In genomic region chr17:72615627-72615991, GRCh38 we compare ENCODE assay signal across 1 cellular context.
TF ChIP-seq lines count a peak whose summit lies in the region.

No MANE protein-coding gene starts in this region.

TF ChIP-seq in HepG2, 621 proteins besides CTCF, POLR2A, EP300 and RAD21 (continued from another document and continues in another):
- TF ChIP-seq, protein P1, sequence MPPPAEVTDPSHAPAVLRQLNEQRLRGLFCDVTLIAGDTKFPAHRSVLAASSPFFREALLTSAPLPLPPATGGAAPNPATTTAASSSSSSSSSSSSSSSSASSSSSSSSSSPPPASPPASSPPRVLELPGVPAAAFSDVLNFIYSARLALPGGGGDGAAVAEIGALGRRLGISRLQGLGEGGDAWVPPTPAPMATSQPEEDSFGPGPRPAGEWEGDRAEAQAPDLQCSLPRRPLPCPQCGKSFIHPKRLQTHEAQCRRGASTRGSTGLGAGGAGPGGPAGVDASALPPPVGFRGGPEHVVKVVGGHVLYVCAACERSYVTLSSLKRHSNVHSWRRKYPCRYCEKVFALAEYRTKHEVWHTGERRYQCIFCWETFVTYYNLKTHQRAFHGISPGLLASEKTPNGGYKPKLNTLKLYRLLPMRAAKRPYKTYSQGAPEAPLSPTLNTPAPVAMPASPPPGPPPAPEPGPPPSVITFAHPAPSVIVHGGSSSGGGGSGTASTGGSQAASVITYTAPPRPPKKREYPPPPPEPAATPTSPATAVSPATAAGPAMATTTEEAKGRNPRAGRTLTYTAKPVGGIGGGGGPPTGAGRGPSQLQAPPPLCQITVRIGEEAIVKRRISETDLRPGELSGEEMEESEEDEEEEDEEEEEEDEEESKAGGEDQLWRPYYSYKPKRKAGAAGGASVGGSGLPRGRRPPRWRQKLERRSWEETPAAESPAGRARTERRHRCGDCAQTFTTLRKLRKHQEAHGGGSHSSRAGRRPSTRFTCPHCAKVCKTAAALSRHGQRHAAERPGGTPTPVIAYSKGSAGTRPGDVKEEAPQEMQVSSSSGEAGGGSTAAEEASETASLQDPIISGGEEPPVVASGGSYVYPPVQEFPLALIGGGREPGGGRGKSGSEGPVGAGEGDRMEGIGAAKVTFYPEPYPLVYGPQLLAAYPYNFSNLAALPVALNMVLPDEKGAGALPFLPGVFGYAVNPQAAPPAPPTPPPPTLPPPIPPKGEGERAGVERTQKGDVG (CRISPR knock-in tag; IDR thresholded peaks at IDR 0.05; ENCODE audit: borderline replicate concordance): no peak
- TF ChIP-seq ONECUT2 (CRISPR knock-in tag; IDR thresholded peaks at IDR 0.05): no peak
- TF ChIP-seq ARID2 (CRISPR knock-in tag; IDR thresholded peaks at IDR 0.05; ENCODE audit: borderline replicate concordance): no peak
- no peak; the same call in 1 of the 2 replicates for TF ChIP-seq HNF4A (CRISPR knock-in tag; IDR thresholded peaks at IDR 0.05)
- TF ChIP-seq, protein P2, sequence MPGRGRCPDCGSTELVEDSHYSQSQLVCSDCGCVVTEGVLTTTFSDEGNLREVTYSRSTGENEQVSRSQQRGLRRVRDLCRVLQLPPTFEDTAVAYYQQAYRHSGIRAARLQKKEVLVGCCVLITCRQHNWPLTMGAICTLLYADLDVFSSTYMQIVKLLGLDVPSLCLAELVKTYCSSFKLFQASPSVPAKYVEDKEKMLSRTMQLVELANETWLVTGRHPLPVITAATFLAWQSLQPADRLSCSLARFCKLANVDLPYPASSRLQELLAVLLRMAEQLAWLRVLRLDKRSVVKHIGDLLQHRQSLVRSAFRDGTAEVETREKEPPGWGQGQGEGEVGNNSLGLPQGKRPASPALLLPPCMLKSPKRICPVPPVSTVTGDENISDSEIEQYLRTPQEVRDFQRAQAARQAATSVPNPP (CRISPR knock-in tag; IDR thresholded peaks at IDR 0.05): no peak
- TF ChIP-seq CREB1 (IDR thresholded peaks at IDR 0.05): no peak
- TF ChIP-seq CREB1 (CRISPR knock-in tag; IDR thresholded peaks at IDR 0.05): 0 out of 2 replicates have a peak, but pooled peaks have one; percentile 25
- TF ChIP-seq IRF2 (CRISPR knock-in tag; IDR thresholded peaks at IDR 0.05): no peak
- no peak for TF ChIP-seq SETDB1 (CRISPR knock-in tag; IDR thresholded peaks at IDR 0.05; ENCODE audit: borderline replicate concordance)
- no peak for TF ChIP-seq ZNF143 (CRISPR knock-in tag; IDR thresholded peaks at IDR 0.05)
- TF ChIP-seq, protein P3, sequence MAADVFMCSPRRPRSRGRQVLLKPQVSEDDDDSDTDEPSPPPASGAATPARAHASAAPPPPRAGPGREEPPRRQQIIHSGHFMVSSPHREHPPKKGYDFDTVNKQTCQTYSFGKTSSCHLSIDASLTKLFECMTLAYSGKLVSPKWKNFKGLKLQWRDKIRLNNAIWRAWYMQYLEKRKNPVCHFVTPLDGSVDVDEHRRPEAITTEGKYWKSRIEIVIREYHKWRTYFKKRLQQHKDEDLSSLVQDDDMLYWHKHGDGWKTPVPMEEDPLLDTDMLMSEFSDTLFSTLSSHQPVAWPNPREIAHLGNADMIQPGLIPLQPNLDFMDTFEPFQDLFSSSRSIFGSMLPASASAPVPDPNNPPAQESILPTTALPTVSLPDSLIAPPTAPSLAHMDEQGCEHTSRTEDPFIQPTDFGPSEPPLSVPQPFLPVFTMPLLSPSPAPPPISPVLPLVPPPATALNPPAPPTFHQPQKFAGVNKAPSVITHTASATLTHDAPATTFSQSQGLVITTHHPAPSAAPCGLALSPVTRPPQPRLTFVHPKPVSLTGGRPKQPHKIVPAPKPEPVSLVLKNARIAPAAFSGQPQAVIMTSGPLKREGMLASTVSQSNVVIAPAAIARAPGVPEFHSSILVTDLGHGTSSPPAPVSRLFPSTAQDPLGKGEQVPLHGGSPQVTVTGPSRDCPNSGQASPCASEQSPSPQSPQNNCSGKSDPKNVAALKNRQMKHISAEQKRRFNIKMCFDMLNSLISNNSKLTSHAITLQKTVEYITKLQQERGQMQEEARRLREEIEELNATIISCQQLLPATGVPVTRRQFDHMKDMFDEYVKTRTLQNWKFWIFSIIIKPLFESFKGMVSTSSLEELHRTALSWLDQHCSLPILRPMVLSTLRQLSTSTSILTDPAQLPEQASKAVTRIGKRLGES (CRISPR knock-in tag; IDR thresholded peaks at IDR 0.05; ENCODE audit: borderline replicate concordance): no peak
- TF ChIP-seq, protein P4, sequence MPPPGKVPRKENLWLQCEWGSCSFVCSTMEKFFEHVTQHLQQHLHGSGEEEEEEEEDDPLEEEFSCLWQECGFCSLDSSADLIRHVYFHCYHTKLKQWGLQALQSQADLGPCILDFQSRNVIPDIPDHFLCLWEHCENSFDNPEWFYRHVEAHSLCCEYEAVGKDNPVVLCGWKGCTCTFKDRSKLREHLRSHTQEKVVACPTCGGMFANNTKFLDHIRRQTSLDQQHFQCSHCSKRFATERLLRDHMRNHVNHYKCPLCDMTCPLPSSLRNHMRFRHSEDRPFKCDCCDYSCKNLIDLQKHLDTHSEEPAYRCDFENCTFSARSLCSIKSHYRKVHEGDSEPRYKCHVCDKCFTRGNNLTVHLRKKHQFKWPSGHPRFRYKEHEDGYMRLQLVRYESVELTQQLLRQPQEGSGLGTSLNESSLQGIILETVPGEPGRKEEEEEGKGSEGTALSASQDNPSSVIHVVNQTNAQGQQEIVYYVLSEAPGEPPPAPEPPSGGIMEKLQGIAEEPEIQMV (CRISPR knock-in tag; IDR thresholded peaks at IDR 0.05; ENCODE audit: low read depth): 0 out of 2 replicates have a peak, but pooled peaks have one; percentile 22
- no peak for TF ChIP-seq ZFP41 (CRISPR knock-in tag; IDR thresholded peaks at IDR 0.05; ENCODE audit: borderline replicate concordance)
- no peak for TF ChIP-seq ZNF670 (CRISPR knock-in tag; IDR thresholded peaks at IDR 0.05; ENCODE audit: borderline replicate concordance)
- no peak for TF ChIP-seq ZXDC (CRISPR knock-in tag; IDR thresholded peaks at IDR 0.05)
- TF ChIP-seq, protein P5, sequence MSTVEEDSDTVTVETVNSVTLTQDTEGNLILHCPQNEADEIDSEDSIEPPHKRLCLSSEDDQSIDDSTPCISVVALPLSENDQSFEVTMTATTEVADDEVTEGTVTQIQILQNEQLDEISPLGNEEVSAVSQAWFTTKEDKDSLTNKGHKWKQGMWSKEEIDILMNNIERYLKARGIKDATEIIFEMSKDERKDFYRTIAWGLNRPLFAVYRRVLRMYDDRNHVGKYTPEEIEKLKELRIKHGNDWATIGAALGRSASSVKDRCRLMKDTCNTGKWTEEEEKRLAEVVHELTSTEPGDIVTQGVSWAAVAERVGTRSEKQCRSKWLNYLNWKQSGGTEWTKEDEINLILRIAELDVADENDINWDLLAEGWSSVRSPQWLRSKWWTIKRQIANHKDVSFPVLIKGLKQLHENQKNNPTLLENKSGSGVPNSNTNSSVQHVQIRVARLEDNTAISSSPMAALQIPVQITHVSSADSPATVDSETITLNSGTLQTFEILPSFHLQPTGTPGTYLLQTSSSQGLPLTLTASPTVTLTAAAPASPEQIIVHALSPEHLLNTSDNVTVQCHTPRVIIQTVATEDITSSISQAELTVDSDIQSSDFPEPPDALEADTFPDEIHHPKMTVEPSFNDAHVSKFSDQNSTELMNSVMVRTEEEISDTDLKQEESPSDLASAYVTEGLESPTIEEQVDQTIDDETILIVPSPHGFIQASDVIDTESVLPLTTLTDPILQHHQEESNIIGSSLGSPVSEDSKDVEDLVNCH (CRISPR knock-in tag; IDR thresholded peaks at IDR 0.05): no peak
- TF ChIP-seq, protein P6, sequence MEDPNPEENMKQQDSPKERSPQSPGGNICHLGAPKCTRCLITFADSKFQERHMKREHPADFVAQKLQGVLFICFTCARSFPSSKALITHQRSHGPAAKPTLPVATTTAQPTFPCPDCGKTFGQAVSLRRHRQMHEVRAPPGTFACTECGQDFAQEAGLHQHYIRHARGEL (CRISPR knock-in tag; IDR thresholded peaks at IDR 0.05): no peak
- no peak for TF ChIP-seq NFIB (CRISPR knock-in tag; IDR thresholded peaks at IDR 0.05; ENCODE audit: borderline replicate concordance)
- TF ChIP-seq ZNF232 (CRISPR knock-in tag; IDR thresholded peaks at IDR 0.05; ENCODE audit: borderline replicate concordance): no peak
- TF ChIP-seq, protein P7, sequence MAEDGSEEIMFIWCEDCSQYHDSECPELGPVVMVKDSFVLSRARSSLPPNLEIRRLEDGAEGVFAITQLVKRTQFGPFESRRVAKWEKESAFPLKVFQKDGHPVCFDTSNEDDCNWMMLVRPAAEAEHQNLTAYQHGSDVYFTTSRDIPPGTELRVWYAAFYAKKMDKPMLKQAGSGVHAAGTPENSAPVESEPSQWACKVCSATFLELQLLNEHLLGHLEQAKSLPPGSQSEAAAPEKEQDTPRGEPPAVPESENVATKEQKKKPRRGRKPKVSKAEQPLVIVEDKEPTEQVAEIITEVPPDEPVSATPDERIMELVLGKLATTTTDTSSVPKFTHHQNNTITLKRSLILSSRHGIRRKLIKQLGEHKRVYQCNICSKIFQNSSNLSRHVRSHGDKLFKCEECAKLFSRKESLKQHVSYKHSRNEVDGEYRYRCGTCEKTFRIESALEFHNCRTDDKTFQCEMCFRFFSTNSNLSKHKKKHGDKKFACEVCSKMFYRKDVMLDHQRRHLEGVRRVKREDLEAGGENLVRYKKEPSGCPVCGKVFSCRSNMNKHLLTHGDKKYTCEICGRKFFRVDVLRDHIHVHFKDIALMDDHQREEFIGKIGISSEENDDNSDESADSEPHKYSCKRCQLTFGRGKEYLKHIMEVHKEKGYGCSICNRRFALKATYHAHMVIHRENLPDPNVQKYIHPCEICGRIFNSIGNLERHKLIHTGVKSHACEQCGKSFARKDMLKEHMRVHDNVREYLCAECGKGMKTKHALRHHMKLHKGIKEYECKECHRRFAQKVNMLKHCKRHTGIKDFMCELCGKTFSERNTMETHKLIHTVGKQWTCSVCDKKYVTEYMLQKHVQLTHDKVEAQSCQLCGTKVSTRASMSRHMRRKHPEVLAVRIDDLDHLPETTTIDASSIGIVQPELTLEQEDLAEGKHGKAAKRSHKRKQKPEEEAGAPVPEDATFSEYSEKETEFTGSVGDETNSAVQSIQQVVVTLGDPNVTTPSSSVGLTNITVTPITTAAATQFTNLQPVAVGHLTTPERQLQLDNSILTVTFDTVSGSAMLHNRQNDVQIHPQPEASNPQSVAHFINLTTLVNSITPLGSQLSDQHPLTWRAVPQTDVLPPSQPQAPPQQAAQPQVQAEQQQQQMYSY (CRISPR knock-in tag; IDR thresholded peaks at IDR 0.05): no peak
- TF ChIP-seq, protein P8, sequence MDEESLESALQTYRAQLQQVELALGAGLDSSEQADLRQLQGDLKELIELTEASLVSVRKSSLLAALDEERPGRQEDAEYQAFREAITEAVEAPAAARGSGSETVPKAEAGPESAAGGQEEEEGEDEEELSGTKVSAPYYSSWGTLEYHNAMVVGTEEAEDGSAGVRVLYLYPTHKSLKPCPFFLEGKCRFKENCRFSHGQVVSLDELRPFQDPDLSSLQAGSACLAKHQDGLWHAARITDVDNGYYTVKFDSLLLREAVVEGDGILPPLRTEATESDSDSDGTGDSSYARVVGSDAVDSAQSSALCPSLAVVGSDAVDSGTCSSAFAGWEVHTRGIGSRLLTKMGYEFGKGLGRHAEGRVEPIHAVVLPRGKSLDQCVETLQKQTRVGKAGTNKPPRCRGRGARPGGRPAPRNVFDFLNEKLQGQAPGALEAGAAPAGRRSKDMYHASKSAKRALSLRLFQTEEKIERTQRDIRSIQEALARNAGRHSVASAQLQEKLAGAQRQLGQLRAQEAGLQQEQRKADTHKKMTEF (CRISPR knock-in tag; IDR thresholded peaks at IDR 0.05): no peak
- no peak for TF ChIP-seq ZNF878 (CRISPR knock-in tag; IDR thresholded peaks at IDR 0.05)
- TF ChIP-seq SRSF9 (IDR thresholded peaks at IDR 0.05; ENCODE audit: borderline replicate concordance, insufficient read depth, low read depth, low read length, poor library complexity, severe bottlenecking): no peak
- no peak for TF ChIP-seq IKZF1 (IDR thresholded peaks at IDR 0.05)
- no peak for TF ChIP-seq STAG1 (CRISPR knock-in tag; IDR thresholded peaks at IDR 0.05)
- TF ChIP-seq SP2 (CRISPR knock-in tag; IDR thresholded peaks at IDR 0.05): no peak
- no peak for TF ChIP-seq ZNF530 (CRISPR knock-in tag; IDR thresholded peaks at IDR 0.05; ENCODE audit: low read depth)
- TF ChIP-seq ZNF75D (CRISPR knock-in tag; IDR thresholded peaks at IDR 0.05; ENCODE audit: borderline replicate concordance): no peak
- no peak for TF ChIP-seq ZNF33A (CRISPR knock-in tag; IDR thresholded peaks at IDR 0.05; ENCODE audit: borderline replicate concordance)
- no peak for TF ChIP-seq ZNF138 (CRISPR knock-in tag; IDR thresholded peaks at IDR 0.05; ENCODE audit: low read depth)
- TF ChIP-seq, protein P9, sequence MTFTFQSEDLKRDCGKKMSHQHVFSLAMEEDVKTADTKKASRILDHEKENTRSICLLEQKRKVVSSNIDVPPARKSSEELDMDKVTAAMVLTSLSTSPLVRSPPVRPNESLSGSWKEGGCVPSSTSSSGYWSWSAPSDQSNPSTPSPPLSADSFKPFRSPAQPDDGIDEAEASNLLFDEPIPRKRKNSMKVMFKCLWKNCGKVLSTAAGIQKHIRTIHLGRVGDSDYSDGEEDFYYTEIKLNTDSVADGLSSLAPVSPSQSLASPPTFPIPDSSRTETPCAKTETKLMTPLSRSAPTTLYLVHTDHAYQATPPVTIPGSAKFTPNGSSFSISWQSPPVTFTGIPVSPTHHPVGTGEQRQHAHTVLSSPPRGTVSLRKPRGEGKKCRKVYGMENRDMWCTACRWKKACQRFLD (CRISPR knock-in tag; IDR thresholded peaks at IDR 0.05; ENCODE audit: borderline replicate concordance): no peak
- peak; percentile 41; the same call in 1 of the 2 replicates for TF ChIP-seq HDAC2 (CRISPR knock-in tag; IDR thresholded peaks at IDR 0.05)
- TF ChIP-seq CREBL2 (CRISPR knock-in tag; IDR thresholded peaks at IDR 0.05; ENCODE audit: borderline replicate concordance): no peak
- TF ChIP-seq ZFP36L2 (CRISPR knock-in tag; IDR thresholded peaks at IDR 0.05): no peak
